Comparison of ENCODE assay signal across 8 cellular contexts in genomic region chr3:50324351-50325144, GRCh38. TPM values are rescaled to one million over a fixed set of nuclear protein-coding genes. Genes with fewer than 3 reads are reported as not detected.
DNase-seq lines count a peak whose midpoint lies in the region; ATAC-seq, FAIRE-seq and TF ChIP-seq lines count a peak whose summit lies in the region.

No MANE protein-coding gene starts in this region.

- peaks cover 3 to 46% of the 10 kb centered on the region in 2 experiments; a peak in 2 of 3 replicates for H3K36me3 ChIP-seq in HEK293 (ENCODE audit: control insufficient read depth in 2 of 2, insufficient read depth in 1 of 2, low read length in 2 of 2)
- no peaks in the 10 kb centered on the region; the same call in 1 of the 2 replicates for H3K36me3 ChIP-seq in PC-3 (ENCODE audit: low read depth, low read length)
- peaks cover 3% of the 10 kb centered on the region for H3K36me3 ChIP-seq in fibroblast of lung (ENCODE audit: control insufficient read depth, insufficient read depth, low read length)
- H3K36me3 ChIP-seq in neuronal stem cell (replicated peaks in 1 of 2; ENCODE audit: control insufficient read depth in 2 of 2, insufficient read depth in 2 of 2, low read length in 2 of 2): peaks cover 17 to 42% of the 10 kb centered on the region in 2 donors

- no peak overlapping the region for H3K4me2 ChIP-seq in PC-3 (ENCODE audit: low read length)
- H3K4me2 ChIP-seq in fibroblast of lung (ENCODE audit: extremely low read depth, insufficient read depth, low read length): no peak overlapping the region
- H3K4me2 ChIP-seq in neuronal stem cell (ENCODE audit: insufficient read depth, low read length, poor library complexity, severe bottlenecking): no peak overlapping the region

- H4K8ac ChIP-seq in neuronal stem cell (ENCODE audit: low read depth, low read length): no peak overlapping the region

- peaks cover 5% of the 10 kb centered on the region for H3K4me1 Mint-ChIP-seq in activated T-helper 17 cell treated with anti-CD3 and anti-CD28 coated beads, Interleukin-2, amount 50 U/mL, for 72 hours

- CTCF ChIA-PET in HEK293 (lab: Yijun Ruan, JAX) (interaction anchor here (0.6 to 3.0 kb wide), 18 partner anchors 12 to 199 kb away, joined by 3 to 21 read pairs (median 4); partner anchors contain the start of genes HYAL3, LSMEM2 and NAA80), PC-3 (lab: Charles Lee) (interaction anchor here (0.6 to 1.4 kb wide), 7 partner anchors 13 to 1673 kb away, joined by 3 to 7 read pairs (median 4); partner anchors contain the start of genes HYAL1, HYAL3, IFRD2 and NAA80)

- H2BK120ac ChIP-seq in neuronal stem cell (ENCODE audit: low read depth, low read length): no peak overlapping the region

- no peak overlapping the region for H2BK15ac ChIP-seq in neuronal stem cell (ENCODE audit: low read length)

- DNase-seq in Ammon's horn (ENCODE audit: low spot score): peak; percentile 78
- DNase-seq in PC-3: peak; percentile 80
- DNase-seq in fibroblast of lung (ENCODE audit: low read depth in 2 of 2): peak; percentile 52 to 66
- no peak for DNase-seq in neuronal stem cell (ENCODE audit: low spot score)
- DNase-seq in urothelium cell line (ENCODE audit: low spot score): peak; percentile 71
- no peak for DNase-seq in DMS153 treated with DMSO at 0.1 percent for 48 hours (lab: John Stamatoyannopoulos, UW; ENCODE audit: unreplicated experiment)

- H4K20me1 ChIP-seq in PC-3 (ENCODE audit: low read length) (no peaks in the 10 kb centered on the region), fibroblast of lung (ENCODE audit: control insufficient read depth, extremely low read depth, insufficient read depth, low read length) (no peaks in the 10 kb centered on the region)

- H4K91ac ChIP-seq in neuronal stem cell (ENCODE audit: low read depth, low read length, poor library complexity): peak overlapping the region; percentile 28

- H2BK12ac ChIP-seq in neuronal stem cell (ENCODE audit: low read length): no peak overlapping the region

- H3K27ac Mint-ChIP-seq in activated T-helper 17 cell treated with anti-CD3 and anti-CD28 coated beads, Interleukin-2, amount 50 U/mL, for 72 hours: peak overlapping the region; percentile 4

- peaks cover 17% of the 10 kb centered on the region for H3K79me1 ChIP-seq in neuronal stem cell (ENCODE audit: low read depth, low read length)

- H3K27me3 ChIP-seq in PC-3 (ENCODE audit: low read length) (no peaks in the 10 kb centered on the region), fibroblast of lung (ENCODE audit: control insufficient read depth, insufficient read depth, low read length) (no peaks in the 10 kb centered on the region), neuronal stem cell (ENCODE audit: control insufficient read depth in 3 of 3, insufficient read depth in 3 of 3, low read depth in 1 of 3, low read length in 3 of 3) (no peaks in the 10 kb centered on the region)

- ATAC-seq in PC-3: peak; percentile 25
- ATAC-seq in activated T-helper 17 cell treated with anti-CD3 and anti-CD28 coated beads, Interleukin-2, amount 50 U/mL, for 72 hours (replicated peaks): no peak

- H3K9ac ChIP-seq in PC-3 (ENCODE audit: low read length) (no peak overlapping the region), fibroblast of lung (ENCODE audit: insufficient read depth, low read length) (no peak overlapping the region), neuronal stem cell (ENCODE audit: low read depth, low read length, poor library complexity) (no peak overlapping the region)

- H3K14ac ChIP-seq in neuronal stem cell (ENCODE audit: low read length): no peak overlapping the region

- BruUV-seq in PC-3 (replicated peaks; lab: Mats Ljungman, UMichigan): no TSS peak

- peak overlapping the region; percentile 38 for H2AK5ac ChIP-seq in neuronal stem cell (ENCODE audit: low read depth, low read length)

- peak overlapping the region; percentile 25 for H3K18ac ChIP-seq in neuronal stem cell (ENCODE audit: low read length)

- no peak overlapping the region for H3K27ac ChIP-seq in HEK293 (ENCODE audit: extremely low read depth, low read depth, low read length)
- no peak overlapping the region for H3K27ac ChIP-seq in PC-3 (ENCODE audit: low read length)
- H3K27ac ChIP-seq in fibroblast of lung (ENCODE audit: insufficient read depth, low read length): no peak overlapping the region
- no peak overlapping the region for H3K27ac ChIP-seq in neuronal stem cell (replicated peaks; ENCODE audit: low read length)

- H3K23ac ChIP-seq in neuronal stem cell (ENCODE audit: low read depth, low read length, poor library complexity): no peak overlapping the region

- no peak overlapping the region for H2AFZ ChIP-seq in PC-3 (ENCODE audit: low read length)
- no peak overlapping the region for H2AFZ ChIP-seq in fibroblast of lung (ENCODE audit: low read length)
- no peak overlapping the region for H2AFZ ChIP-seq in neuronal stem cell (ENCODE audit: low read length)

- no peak overlapping the region for H3K4me3 Mint-ChIP-seq in activated T-helper 17 cell treated with anti-CD3 and anti-CD28 coated beads, Interleukin-2, amount 50 U/mL, for 72 hours

- peak; percentile 78 for FAIRE-seq in urothelium cell line (lab: Jason Lieb, UNC)

- peak; percentile 74 for TF ChIP-seq CTCF in HEK293 (tag by site-specific recombination; IDR thresholded peaks at IDR 0.05)
- peak; percentile 96 for TF ChIP-seq CTCF in PC-3 (conservative IDR thresholded peaks at IDR 0.05; ENCODE audit: low read depth, low read length)
- TF ChIP-seq CTCF in fibroblast of lung (conservative IDR thresholded peaks at IDR 0.05 in 1 of 2, IDR thresholded peaks at IDR 0.05 in 1 of 2; ENCODE audit: low read depth in 1 of 2, low read length in 2 of 2): peak; percentile 80 to 94

- no peak overlapping the region for H3K4ac ChIP-seq in neuronal stem cell (ENCODE audit: low read length)

- H3F3A ChIP-seq in PC-3 (ENCODE audit: low read length, unreplicated experiment): no peaks in the 10 kb centered on the region

- POLR2A ChIA-PET in HEK293 (lab: Yijun Ruan, JAX) (interaction anchor here (0.9 to 2.5 kb wide), 4 partner anchors 13 to 130 kb away, joined by 3 to 12 read pairs (median 4); partner anchors contain the start of genes HYAL3 and NAA80), PC-3 (lab: Charles Lee; ENCODE audit: unreplicated experiment) (interaction anchor here (0.6 kb wide), 2 partner anchors 11 to 89 kb away, joined by 5 to 6 read pairs; no protein-coding TSS in a partner anchor)

- H3K27me3 Mint-ChIP-seq in activated T-helper 17 cell treated with anti-CD3 and anti-CD28 coated beads, Interleukin-2, amount 50 U/mL, for 72 hours: no peaks in the 10 kb centered on the region

- no peaks in the 10 kb centered on the region for H3K9me2 ChIP-seq in PC-3 (replicated peaks; ENCODE audit: low read length)

- no peaks in the 10 kb centered on the region for H3K9me3 Mint-ChIP-seq in activated T-helper 17 cell treated with anti-CD3 and anti-CD28 coated beads, Interleukin-2, amount 50 U/mL, for 72 hours

- no peaks in the 10 kb centered on the region for H3K4me1 ChIP-seq in HEK293 (ENCODE audit: control insufficient read depth, insufficient read depth, low read length)
- H3K4me1 ChIP-seq in PC-3 (ENCODE audit: insufficient read depth, low read length): peaks cover 21% of the 10 kb centered on the region
- H3K4me1 ChIP-seq in fibroblast of lung (ENCODE audit: control insufficient read depth, extremely low read depth, insufficient read depth, low read length): peaks cover 10% of the 10 kb centered on the region
- H3K4me1 ChIP-seq in neuronal stem cell (ENCODE audit: control insufficient read depth in 2 of 2, insufficient read depth in 1 of 2, low read depth in 1 of 2, low read length in 2 of 2): peaks cover 28 to 31% of the 10 kb centered on the region in 2 donors

- H3K4me3 ChIP-seq in HEK293 (ENCODE audit: low read depth, low read length): no peak overlapping the region
- H3K4me3 ChIP-seq in PC-3 (ENCODE audit: low read length): no peak overlapping the region
- H3K4me3 ChIP-seq in fibroblast of lung (replicated peaks in 1 of 4; ENCODE audit: control extremely low read depth in 1 of 4, insufficient read depth in 1 of 4, low read depth in 3 of 4, low read length in 4 of 4): no peak overlapping the region
- H3K4me3 ChIP-seq in neuronal stem cell (ENCODE audit: low read length in 2 of 2): peak overlapping the region in 1 of 2 donors; percentile 0

- peaks cover 26% of the 10 kb centered on the region for H3K36me3 Mint-ChIP-seq in activated T-helper 17 cell treated with anti-CD3 and anti-CD28 coated beads, Interleukin-2, amount 50 U/mL, for 72 hours (ENCODE audit: low read depth)

- H3K9me3 ChIP-seq in HEK293 (ENCODE audit: control insufficient read depth, insufficient read depth, low read depth, low read length) (no peaks in the 10 kb centered on the region), PC-3 (ENCODE audit: low read length) (no peaks in the 10 kb centered on the region), fibroblast of lung (ENCODE audit: control insufficient read depth, insufficient read depth, low read depth, low read length) (no peaks in the 10 kb centered on the region), neuronal stem cell (replicated peaks in 1 of 2; ENCODE audit: control insufficient read depth in 2 of 2, insufficient read depth in 1 of 2, low read depth in 1 of 2, low read length in 2 of 2) (no peaks in the 10 kb centered on the region)

- intact Hi-C loops in PC-3 (cut with micrococcal nuclease): loop anchor here (1.0 to 5.0 kb wide), 2 partner anchors 50 to 127 kb away; no protein-coding TSS in a partner anchor

- H3K79me2 ChIP-seq in PC-3 (ENCODE audit: low read length) (peaks cover 33% of the 10 kb centered on the region), fibroblast of lung (ENCODE audit: control insufficient read depth, insufficient read depth, low read length) (peaks cover 22% of the 10 kb centered on the region)

- no peak overlapping the region for H2BK5ac ChIP-seq in neuronal stem cell (ENCODE audit: low read length)

- WGBS in neuronal stem cell (ENCODE audit: extremely low coverage in 2 of 2, insufficient read length in 2 of 2, insufficient replicate concordance in 1 of 2), 2 donors: no CpG with 5 or more reads among the region's 4 CpGs

RNA-seq across cellular contexts. Expression of gene HYAL2, which starts 2.0 kb away (rescaled TPM):
- total RNA-seq in PC-3 (2014; rRNA removed) (97.8 and 111 TPM in 2 replicates), fibroblast of lung (50.6 and 52.5 TPM in 2 replicates)
- 1 to 10 TPM; 5.1 to 8.5 TPM for total RNA-seq in activated T-helper 17 cell treated with anti-CD3 and anti-CD28 coated beads, Interleukin-2, amount 50 U/mL, for 72 hours
- polyA plus RNA-seq in fibroblast of lung: 35.1 and 36.9 TPM in 2 replicates
- 35.5 and 41.7 TPM in 2 replicates for polyA plus RNA-seq in fibroblast of lung (2012)
- 54.9 and 85.6 TPM in 2 replicates for polyA minus RNA-seq in fibroblast of lung (ENCODE audit: low replicate concordance)
- polyA plus RNA-seq in neuronal stem cell (2013, experiment 1 of 2): 51.4 TPM
- 52.0 TPM for polyA plus RNA-seq in neuronal stem cell (2013, experiment 2 of 2)

RNA-seq across cellular contexts. Expression of gene TUSC2, which starts 3.5 kb away (rescaled TPM):
- total RNA-seq in PC-3 (2014; rRNA removed) (143 and 156 TPM in 2 replicates), fibroblast of lung (13.4 and 14.6 TPM in 2 replicates)
- total RNA-seq in activated T-helper 17 cell treated with anti-CD3 and anti-CD28 coated beads, Interleukin-2, amount 50 U/mL, for 72 hours: 10 to 100 TPM; 13.9 to 19.3 TPM
- 15.3 and 19.2 TPM in 2 replicates for polyA plus RNA-seq in fibroblast of lung
- 19.5 and 28.3 TPM in 2 replicates for polyA plus RNA-seq in fibroblast of lung (2012)
- 25.1 and 39.5 TPM in 2 replicates for polyA minus RNA-seq in fibroblast of lung (ENCODE audit: low replicate concordance)
- 28.3 TPM for polyA plus RNA-seq in neuronal stem cell (2013, experiment 1 of 2)
- polyA plus RNA-seq in neuronal stem cell (2013, experiment 2 of 2): 27.7 TPM

RNA-seq across cellular contexts. Expression of gene RASSF1, which starts 16.1 kb away (rescaled TPM):
- total RNA-seq in PC-3 (2014; rRNA removed) (20.0 and 21.4 TPM in 2 replicates), fibroblast of lung (24.1 and 32.4 TPM in 2 replicates)
- 100 to 1,000 TPM in 1 of 2 donors, 10 to 100 TPM in 1; 85.8 to 139 TPM for total RNA-seq in activated T-helper 17 cell treated with anti-CD3 and anti-CD28 coated beads, Interleukin-2, amount 50 U/mL, for 72 hours
- 33.3 and 41.7 TPM in 2 replicates for polyA plus RNA-seq in fibroblast of lung
- polyA plus RNA-seq in fibroblast of lung (2012): 32.1 and 35.0 TPM in 2 replicates
- polyA minus RNA-seq in fibroblast of lung (ENCODE audit: low replicate concordance): 16.7 and 25.5 TPM in 2 replicates
- 8.5 TPM for polyA plus RNA-seq in neuronal stem cell (2013, experiment 1 of 2)
- polyA plus RNA-seq in neuronal stem cell (2013, experiment 2 of 2): 8.5 TPM

RNA-seq across cellular contexts. Expression of gene ZMYND10, which starts 21.0 kb away (rescaled TPM):
- total RNA-seq in PC-3 (2014; rRNA removed): 1.6 and 3.9 TPM in 2 replicates
- total RNA-seq in activated T-helper 17 cell treated with anti-CD3 and anti-CD28 coated beads, Interleukin-2, amount 50 U/mL, for 72 hours: 10 to 100 TPM in 1 of 2 donors, 1 to 10 TPM in 1; 3.9 to 10.9 TPM
- total RNA-seq in fibroblast of lung: 0.26 and 0.83 TPM in 2 replicates
- 0.32 and 0.93 TPM in 2 replicates for polyA plus RNA-seq in fibroblast of lung
- polyA plus RNA-seq in fibroblast of lung (2012): 0.99 and 2.0 TPM in 2 replicates
- 5.9 TPM in 1 of 2 replicates, not detected in the other for polyA minus RNA-seq in fibroblast of lung (ENCODE audit: low replicate concordance)
- 2.0 TPM for polyA plus RNA-seq in neuronal stem cell (2013, experiment 1 of 2)
- 1.6 TPM for polyA plus RNA-seq in neuronal stem cell (2013, experiment 2 of 2)

RNA-seq across cellular contexts. Expression of gene HYAL1, which starts 21.2 kb away (rescaled TPM):
- total RNA-seq in PC-3 (2014; rRNA removed) (0.23 and 1.3 TPM in 2 replicates), fibroblast of lung (1.3 and 1.8 TPM in 2 replicates)
- under 1 TPM in 1 of 2 donors, not detected in 1; 0.29 TPM for total RNA-seq in activated T-helper 17 cell treated with anti-CD3 and anti-CD28 coated beads, Interleukin-2, amount 50 U/mL, for 72 hours
- 1.8 and 2.5 TPM in 2 replicates for polyA plus RNA-seq in fibroblast of lung
- polyA plus RNA-seq in fibroblast of lung (2012): 2.5 and 2.6 TPM in 2 replicates
- 7.5 and 8.9 TPM in 2 replicates for polyA minus RNA-seq in fibroblast of lung (ENCODE audit: low replicate concordance)
- 1.6 TPM for polyA plus RNA-seq in neuronal stem cell (2013, experiment 1 of 2)
- 1.6 TPM for polyA plus RNA-seq in neuronal stem cell (2013, experiment 2 of 2)

Comparison
In these comparisons a context has a peak if more than half of its experiments do, and no peak if none do; other contexts are left out.
1. DNase-seq: peak in Ammon's horn (single experiment), PC-3 (single experiment), fibroblast of lung (2 of 2) and urothelium cell line (single experiment); none in neuronal stem cell (single experiment) and DMS153 treated with DMSO at 0.1 percent for 48 hours (single experiment).
2. Peak in every context shown above with its lines, with median percentiles within 50 percentile points of each other: CTCF ChIP-seq.